In the genomic region with DNA sequence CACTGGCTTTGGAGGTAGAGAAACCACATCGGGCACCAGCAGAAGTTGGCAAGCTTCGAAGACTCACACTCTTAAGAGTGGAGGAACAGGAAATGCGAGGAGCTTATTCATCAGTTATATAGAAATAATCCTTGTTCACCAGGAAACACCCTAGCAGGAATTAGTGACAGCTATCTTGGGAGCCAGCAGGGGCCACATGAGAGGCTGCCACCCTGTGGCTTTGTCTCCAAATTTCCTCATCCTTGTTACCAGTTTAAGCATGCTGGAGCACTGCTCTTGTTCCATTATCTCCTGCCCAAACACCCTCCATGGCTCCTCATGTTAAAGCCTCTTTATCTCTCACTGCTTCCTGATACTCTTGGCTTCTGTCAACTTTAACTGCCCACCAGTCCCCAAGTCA, we compare ENCODE assay signal across 9 cellular contexts.
DNase-seq lines count a peak whose midpoint lies in the region; ATAC-seq, FAIRE-seq and TF ChIP-seq lines count a peak whose summit lies in the region.
"Had no signal": no experiment of that assay in that cellular context is flagged by ENCODE, and none has a peak within 500 bp of the region (broad histone marks: within the 10 kb centered on the region; RNA-seq: fewer than 3 reads in every experiment).

No MANE protein-coding gene starts in this region.

- 98% methylated on average over 3 of the region's 3 CpGs for WGBS in HepG2 (ENCODE audit: low lambda C conversion rate)

- H3K9me3 Mint-ChIP-seq in activated T-helper 1 cell treated with anti-CD3 and anti-CD28 coated beads, Interleukin-12 subunit alpha, Interleukin-12 subunit beta, Interleukin-2, Interleukin-4 antibody, amounts not matched to agents 30 ng/mL and 10 ng/mL and 1 ng/mL, durations not matched to agents 14 hours and 24 hours and 36 hours = no peaks in the 10 kb centered on the region

- BruUV-seq in A673 (replicated peaks; lab: Mats Ljungman, UMichigan) (no TSS peak), HepG2 (replicated peaks; lab: Mats Ljungman, UMichigan) (no TSS peak)

- H3K4me1 Mint-ChIP-seq in activated T-helper 1 cell treated with anti-CD3 and anti-CD28 coated beads, Interleukin-12 subunit alpha, Interleukin-12 subunit beta, Interleukin-2, Interleukin-4 antibody, amounts not matched to agents 30 ng/mL and 10 ng/mL and 1 ng/mL, durations not matched to agents 14 hours and 24 hours and 36 hours (ENCODE audit: low read depth) = no peaks in the 10 kb centered on the region
- H3K4me1 Mint-ChIP-seq: CD4-positive, CD25-positive, alpha-beta regulatory T cell had no signal

- H3K9me2 ChIP-seq in Loucy (replicated peaks; ENCODE audit: low read depth, low read length) = no peaks in the 10 kb centered on the region

- H3K4me3 ChIP-seq in A673 (ENCODE audit: low read depth, low read length, poor library complexity, severe bottlenecking) = no peak overlapping the region
- H3K4me3 ChIP-seq in Loucy (ENCODE audit: low read length, poor library complexity, severe bottlenecking) = no peak overlapping the region
- no peak overlapping the region for H3K4me3 ChIP-seq in HepG2 (replicated peaks in 1 of 3; ENCODE audit: insufficient read depth in 1 of 3, low read depth in 2 of 3, low read length in 3 of 3)

- CTCF ChIA-PET in A673 (lab: Charles Lee) (interaction anchor here (0.6 to 1.4 kb wide), 2 partner anchors 63 to 98 kb away, joined by 3 to 18 read pairs; no protein-coding TSS in a partner anchor), HepG2 (lab: Yijun Ruan, JAX; ENCODE audit: low intra/inter-chr PET ratio, low total read pairs) (interaction anchor here (1.1 kb wide), 1 partner anchor 63 kb away, joined by 3 read pairs; no protein-coding TSS in a partner anchor)

- no peak overlapping the region for H3K27ac Mint-ChIP-seq in activated T-helper 1 cell treated with anti-CD3 and anti-CD28 coated beads, Interleukin-12 subunit alpha, Interleukin-12 subunit beta, Interleukin-2, Interleukin-4 antibody, amounts not matched to agents 30 ng/mL and 10 ng/mL and 1 ng/mL, durations not matched to agents 14 hours and 24 hours and 36 hours
- H3K27ac Mint-ChIP-seq: CD4-positive, CD25-positive, alpha-beta regulatory T cell had no signal

- peaks cover 5% of the 10 kb centered on the region for H3K27me3 Mint-ChIP-seq in activated T-helper 1 cell treated with anti-CD3 and anti-CD28 coated beads, Interleukin-12 subunit alpha, Interleukin-12 subunit beta, Interleukin-2, Interleukin-4 antibody, amounts not matched to agents 30 ng/mL and 10 ng/mL and 1 ng/mL, durations not matched to agents 14 hours and 24 hours and 36 hours (ENCODE audit: insufficient read depth)

- H2AFZ ChIP-seq in Loucy (ENCODE audit: low read length) = no peak overlapping the region
- H2AFZ ChIP-seq in HepG2 (ENCODE audit: low read length) = no peak overlapping the region

- POLR2A ChIA-PET in A673 (lab: Charles Lee; ENCODE audit: low non-redundant PET) = no interaction called here
- POLR2A ChIA-PET in HepG2 (lab: Yijun Ruan, JAX) = no interaction called here

- TF ChIP-seq RAD21 in HepG2 (CRISPR knock-in tag; IDR thresholded peaks at IDR 0.05) = no peak

- in situ Hi-C loops in HepG2 (cut with HindIII; ENCODE audit: extremely low pct_ligation_motif_present, low pct_unique_long_range_greater_than_20kb) = no loop called here

- H3K4me3 Mint-ChIP-seq in activated T-helper 1 cell treated with anti-CD3 and anti-CD28 coated beads, Interleukin-12 subunit alpha, Interleukin-12 subunit beta, Interleukin-2, Interleukin-4 antibody, amounts not matched to agents 30 ng/mL and 10 ng/mL and 1 ng/mL, durations not matched to agents 14 hours and 24 hours and 36 hours = no peak overlapping the region
- H3K4me3 Mint-ChIP-seq: CD4-positive, CD25-positive, alpha-beta regulatory T cell had no signal

- no peak for TF ChIP-seq EP300 in HepG2 (IDR thresholded peaks at IDR 0.05; ENCODE audit: low read depth in 2 of 2, low read length in 2 of 2)
- TF ChIP-seq EP300 in HepG2 (CRISPR knock-in tag; IDR thresholded peaks at IDR 0.05; ENCODE audit: borderline replicate concordance) = no peak

- H3K36me3 Mint-ChIP-seq in activated T-helper 1 cell treated with anti-CD3 and anti-CD28 coated beads, Interleukin-12 subunit alpha, Interleukin-12 subunit beta, Interleukin-2, Interleukin-4 antibody, amounts not matched to agents 30 ng/mL and 10 ng/mL and 1 ng/mL, durations not matched to agents 14 hours and 24 hours and 36 hours (ENCODE audit: low read depth) = no peaks in the 10 kb centered on the region
- H3K36me3 Mint-ChIP-seq: CD4-positive, CD25-positive, alpha-beta regulatory T cell had no signal

- intact Hi-C loops in A673 (cut with micrococcal nuclease; ENCODE audit: unreplicated experiment) = loop anchor here (1.0 kb wide), 1 partner anchor 63 kb away; no protein-coding TSS in a partner anchor
- intact Hi-C loops in HepG2 (cut with micrococcal nuclease; ENCODE audit: unreplicated experiment) = no loop called here
- intact Hi-C loops in activated T-helper 1 cell treated with anti-CD3 and anti-CD28 coated beads, Interleukin-12 subunit alpha, Interleukin-12 subunit beta, Interleukin-2, Interleukin-4 antibody, amounts not matched to agents 30 ng/mL and 10 ng/mL and 1 ng/mL, durations not matched to agents 14 hours and 24 hours and 36 hours (cut with micrococcal nuclease) = no loop called here

- peaks cover 32% of the 10 kb centered on the region for H3K4me1 ChIP-seq in A673 (ENCODE audit: insufficient read depth, low read length, poor library complexity, severe bottlenecking)
- peaks cover 5% of the 10 kb centered on the region for H3K4me1 ChIP-seq in Loucy (ENCODE audit: insufficient read depth, low read length, poor library complexity, severe bottlenecking)
- H3K4me1 ChIP-seq in HepG2 (ENCODE audit: insufficient read depth, low read length) = no peaks in the 10 kb centered on the region

- no peak for TF ChIP-seq POLR2A in HepG2 (IDR thresholded peaks at IDR 0.05; ENCODE audit: insufficient read depth in 1 of 2, low read depth in 2 of 2, low read length in 2 of 2)

- ATAC-seq in HepG2 (peak; percentile 66), HG02885 (IDR thresholded peaks at IDR 0.05; ENCODE audit: poor library complexity, unreplicated experiment) (no peak), GM21619 (IDR thresholded peaks at IDR 0.05; ENCODE audit: unreplicated experiment) (no peak)

- H3K4me2 ChIP-seq in Loucy (ENCODE audit: low read depth, low read length, poor library complexity, severe bottlenecking) (no peak overlapping the region), HepG2 (ENCODE audit: low read depth, low read length) (no peak overlapping the region)

- no peak overlapping the region for H3K9ac ChIP-seq in Loucy (ENCODE audit: low read depth, low read length, poor library complexity, severe bottlenecking)
- H3K9ac ChIP-seq in HepG2 (ENCODE audit: insufficient read depth, low read depth, low read length) = no peak overlapping the region

- H3F3A ChIP-seq in Loucy (ENCODE audit: low read depth) = no peaks in the 10 kb centered on the region

- no peak for FAIRE-seq in HepG2 (lab: Jason Lieb, UNC)

- TF ChIP-seq CTCF in A673 (conservative IDR thresholded peaks at IDR 0.05; ENCODE audit: low read depth, low read length) (peak; percentile 56), Loucy (conservative IDR thresholded peaks at IDR 0.05; ENCODE audit: low read length) (peak; percentile 42), VCaP (conservative IDR thresholded peaks at IDR 0.05) (peak; percentile 34), HepG2 (CRISPR knock-in tag; IDR thresholded peaks at IDR 0.05) (no peak; the same call in 1 of the 2 replicates)

- H3K27me3 ChIP-seq in A673 (replicated peaks; ENCODE audit: insufficient read depth, low read depth, low read length, poor library complexity) (no peaks in the 10 kb centered on the region), Loucy (ENCODE audit: insufficient read depth, low read length, poor library complexity, severe bottlenecking) (no peaks in the 10 kb centered on the region), HepG2 (ENCODE audit: control insufficient read depth in 1 of 2, insufficient read depth in 2 of 2, low read length in 2 of 2) (no peaks in the 10 kb centered on the region)

- H3K9me3 ChIP-seq in A673 (ENCODE audit: low read depth, low read length, poor library complexity, severe bottlenecking) (no peaks in the 10 kb centered on the region), Loucy (ENCODE audit: insufficient read depth, low read depth, low read length) (no peaks in the 10 kb centered on the region), HepG2 (ENCODE audit: low read length) (no peaks in the 10 kb centered on the region)

- H3K79me2 ChIP-seq in Loucy (ENCODE audit: insufficient read depth, low read length) (no peaks in the 10 kb centered on the region), HepG2 (ENCODE audit: insufficient read depth, low read length) (no peaks in the 10 kb centered on the region)

- DNase-seq in A673 (ENCODE audit: low spot score) (peak; percentile 95), HepG2 (ENCODE audit: low spot score) (no peak)
- no peak for DNase-seq in activated T-helper 1 cell treated with anti-CD3 and anti-CD28 coated beads, Interleukin-12 subunit alpha, Interleukin-12 subunit beta, Interleukin-2, Interleukin-4 antibody, amounts not matched to agents 30 ng/mL and 10 ng/mL and 1 ng/mL, durations not matched to agents 14 hours and 24 hours and 36 hours (ENCODE audit: low spot score)
- DNase-seq in activated T-cell treated with anti-CD3 and anti-CD28 coated beads, Interleukin-2, amount 50 U/mL, for 48 hours = no peak
- DNase-seq: CD4-positive, CD25-positive, alpha-beta regulatory T cell had no signal

- H3K36me3 ChIP-seq in A673 (ENCODE audit: insufficient read depth, low read length, poor library complexity, severe bottlenecking) (no peaks in the 10 kb centered on the region), Loucy (ENCODE audit: insufficient read depth, low read length) (no peaks in the 10 kb centered on the region), HepG2 (replicated peaks in 1 of 2; ENCODE audit: control insufficient read depth in 1 of 2, insufficient read depth in 2 of 2, low read length in 2 of 2) (no peaks in the 10 kb centered on the region; a peak in 1 of 5 replicates)

- H4K20me1 ChIP-seq in Loucy (ENCODE audit: insufficient read depth, low read length, poor library complexity, severe bottlenecking) (no peaks in the 10 kb centered on the region), HepG2 (ENCODE audit: insufficient read depth, low read length) (no peaks in the 10 kb centered on the region)

- H3K27ac ChIP-seq in A673 (ENCODE audit: low read depth, low read length, poor library complexity, severe bottlenecking) = peak overlapping the region; percentile 69
- peak overlapping the region; percentile 30; the same call in 1 of the 2 replicates for H3K27ac ChIP-seq in VCaP
- H3K27ac ChIP-seq in HepG2 (ENCODE audit: extremely low read length, insufficient read depth, low read length) = no peak overlapping the region

TF ChIP-seq in HepG2, 621 proteins besides CTCF, POLR2A, EP300 and RAD21 (continues in another document):
- TF ChIP-seq YEATS4 (CRISPR knock-in tag; IDR thresholded peaks at IDR 0.05; ENCODE audit: borderline replicate concordance) (no peak), SMC3 (IDR thresholded peaks at IDR 0.05; ENCODE audit: low read length) (peak; percentile 16; the same call in 1 of the 2 replicates), EEA1 (CRISPR knock-in tag; IDR thresholded peaks at IDR 0.05; ENCODE audit: borderline replicate concordance) (no peak), ZNF121 (CRISPR knock-in tag; IDR thresholded peaks at IDR 0.05) (no peak)
